1 cellular context compared by ENCODE assay signal in genomic region chr2:232876071-232876977, GRCh38.
TF ChIP-seq lines count a peak whose summit lies in the region.

No MANE protein-coding gene starts in this region.

TF ChIP-seq in IMR-90, 13 proteins besides CTCF, POLR2A, EP300 and RAD21 (continued from another document):
- TF ChIP-seq ELK1 (IDR thresholded peaks at IDR 0.05; ENCODE audit: borderline replicate concordance, low read depth, low read length) = no peak
- no peak for TF ChIP-seq BHLHE40 (IDR thresholded peaks at IDR 0.05; ENCODE audit: low read depth, low read length)
